In genomic region chr2:85734942-85735608, GRCh38 we compare ENCODE assay signal across 21 cellular contexts. TPM values are rescaled to one million over a fixed set of nuclear protein-coding genes. Genes with fewer than 3 reads are reported as not detected.
DNase-seq lines count a peak whose midpoint lies in the region; TF ChIP-seq lines count a peak whose summit lies in the region.
"Had no signal": no experiment of that assay in that cellular context is flagged by ENCODE, and none has a peak within 500 bp of the region (broad histone marks: within the 10 kb centered on the region; RNA-seq: fewer than 3 reads in every experiment).

No MANE protein-coding gene starts in this region.

- H3K4me1 ChIP-seq in vagina = peaks cover 50% of the 10 kb centered on the region
- H3K4me1 ChIP-seq: breast epithelium had no signal

- DNase-seq in HT1080 (ENCODE audit: low read depth) (peak; percentile 46), cardiac fibroblast (ENCODE audit: low read depth in 2 of 2) (peak; percentile 51 to 72), kidney tubule cell (ENCODE audit: low spot score) (peak; percentile 54), vagina (ENCODE audit: extremely low spot score in 2 of 2) (no peak), HT-29 (ENCODE audit: low spot score) (no peak), DMS153 treated with DMSO at 0.1 percent for 48 hours (lab: John Stamatoyannopoulos, UW; ENCODE audit: unreplicated experiment) (no peak), dorsolateral prefrontal cortex (no peak)
- DNase-seq: activated CD4-positive, alpha-beta memory T cell treated with anti-CD3 and anti-CD28 coated beads, Interleukin-2, amount 10 ng/mL, durations not matched to agents 7 days and 5 days; activated gamma-delta T cell treated with Interleukin-2 at 50 U/mL for 16 hours; activated T-cell treated with anti-CD3 and anti-CD28 coated beads, Interleukin-2, amount 50 U/mL, for 1 hour; CD4-positive, alpha-beta memory T cell; foreskin melanocyte; kidney glomerular epithelial cell; NCI-H187; NCI-H69; nucleus accumbens; retina; stimulated activated CD8-positive, alpha-beta memory T cell treated with anti-CD3 and anti-CD28 coated beads, Interleukin-4, amount 100 ng/mL, for 48 hours had no signal

- no peaks in the 10 kb centered on the region for H3K36me3 ChIP-seq in vagina
- H3K36me3 ChIP-seq: breast epithelium had no signal

- H3K4me3 ChIP-seq in cardiac fibroblast (replicated peaks in 1 of 2; ENCODE audit: low read depth in 2 of 2, low read length in 2 of 2) (no peak overlapping the region), vagina (no peak overlapping the region), dorsolateral prefrontal cortex (no peak overlapping the region)
- H3K4me3 ChIP-seq: breast epithelium, GM12878 had no signal

- TF ChIP-seq CTCF in cardiac fibroblast (IDR thresholded peaks at IDR 0.05; ENCODE audit: low read depth, low read length) (no peak), vagina (IDR thresholded peaks at IDR 0.05) (no peak), dorsolateral prefrontal cortex (IDR thresholded peaks at IDR 0.05 in 54 of 56, conservative IDR thresholded peaks at IDR 0.05 in 2 of 56; ENCODE audit: low read depth in 1 of 56, partially characterized antibody in 56 of 56) (no peak)

- intact Hi-C loops in vagina (cut with DNase I) (loop anchor here (5.0 kb wide), 1 partner anchor 57 kb away; no protein-coding TSS in a partner anchor), dorsolateral prefrontal cortex (cut with DNase I) (loop anchor here in 1 of 2 donors (5.0 kb wide), 1 partner anchor 342 kb away; no protein-coding TSS in a partner anchor)

- H3K27ac ChIP-seq in vagina = peak overlapping the region; percentile 93
- peak overlapping the region in 7 of 59 donors; percentile 2 to 78 (median 28) for H3K27ac ChIP-seq in dorsolateral prefrontal cortex
- H3K27ac ChIP-seq: breast epithelium had no signal

- TF ChIP-seq POLR2A in vagina (IDR thresholded peaks at IDR 0.05) = no peak

- H3K9me3 ChIP-seq in vagina = no peaks in the 10 kb centered on the region
- H3K9me3 ChIP-seq: breast epithelium had no signal

- H3K27me3 ChIP-seq in vagina (no peaks in the 10 kb centered on the region), dorsolateral prefrontal cortex (no peaks in the 10 kb centered on the region)
- H3K27me3 ChIP-seq: breast epithelium had no signal

RNA-seq across cellular contexts. Expression of gene ATOH8, which starts 18.7 kb away (rescaled TPM):
- total RNA-seq in HT1080 (2014; rRNA removed; shearing (Covaris generic)) = 2.1 and 3.8 TPM in 2 replicates
- polyA plus RNA-seq in HT1080 (2015; cell fraction: cytosol; rRNA removed) = 4.1 and 4.5 TPM in 2 replicates
- polyA plus RNA-seq in HT1080 (2015; cell fraction: nucleus; rRNA removed) = 2.9 and 3.6 TPM in 2 replicates
- 66.5 TPM for total RNA-seq in vagina
- total RNA-seq in HT-29 (2014; rRNA removed; shearing (Covaris generic)) = 1.0 and 2.3 TPM in 2 replicates
- total RNA-seq in dorsolateral prefrontal cortex = 10 to 100 TPM in 97 of 120 experiments, 1 to 10 TPM in 23; 4.6 to 58.9 (median 14.7) TPM
- total RNA-seq: CD4-positive, alpha-beta memory T cell; GM12878 had no signal
- polyA plus RNA-seq: CD4-positive, alpha-beta memory T cell had no signal

RNA-seq across cellular contexts. Expression of gene GNLY, which starts 40.9 kb away (rescaled TPM):
- not detected in 2 replicates for total RNA-seq in HT1080 (2014; rRNA removed; shearing (Covaris generic))
- polyA plus RNA-seq in HT1080 (2015; cell fraction: cytosol; rRNA removed) = not detected in 2 replicates
- polyA plus RNA-seq in HT1080 (2015; cell fraction: nucleus; rRNA removed) = not detected in 2 replicates
- total RNA-seq in vagina (3.2 TPM), dorsolateral prefrontal cortex (10 to 100 TPM in 6 of 120 experiments, 1 to 10 TPM in 105, under 1 TPM in 7, not detected in 2; 0.48 to 16.9 (median 3.9) TPM)
- not detected in 2 replicates for total RNA-seq in HT-29 (2014; rRNA removed; shearing (Covaris generic))
- total RNA-seq: lung microvascular endothelial cell had no signal

Comparison
In these comparisons a context has a peak if more than half of its experiments do, and no peak if none do; other contexts are left out.
1. DNase-seq: peak in HT1080 (single experiment), cardiac fibroblast (2 of 2) and kidney tubule cell (single experiment); none in vagina (0 of 2), HT-29 (single experiment), DMS153 treated with DMSO at 0.1 percent for 48 hours (single experiment) and dorsolateral prefrontal cortex (0 of 10).